Comparison of ENCODE assay signal across 9 cellular contexts in the genomic region with DNA sequence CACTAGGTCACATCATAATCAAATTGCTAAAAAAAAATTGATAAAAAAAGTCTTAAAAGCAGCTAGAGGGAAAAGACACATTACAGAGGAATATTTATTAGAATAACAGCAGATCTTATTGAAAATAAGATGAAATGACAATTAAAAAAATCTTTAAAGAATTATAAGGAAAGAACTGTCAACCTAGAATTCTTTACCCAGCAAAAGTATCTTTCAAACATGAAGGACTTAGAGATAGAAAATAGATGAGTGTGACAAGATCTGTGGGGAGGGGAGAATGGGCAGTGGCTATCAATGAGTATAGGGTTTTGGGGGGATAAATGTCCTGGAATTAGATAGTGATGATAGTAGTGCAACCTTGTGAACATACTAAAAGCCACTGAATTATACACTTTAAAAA.
"Had no signal": no experiment of that assay in that cellular context is flagged by ENCODE, and none has a peak within 500 bp of the region (broad histone marks: within the 10 kb centered on the region; RNA-seq: fewer than 3 reads in every experiment).

No MANE protein-coding gene starts in this region.

- DNase-seq: GM23248, GOT3, H7, KBM-7 had no signal

- H3K9me3 ChIP-seq: HAP-1 had no signal

- H3K4me2 ChIP-seq: KMS-11 had no signal

- FAIRE-seq: HTR-8/SVneo had no signal

- H3K27ac Mint-ChIP-seq: IgD-negative memory B cell had no signal

- H3K4me3 Mint-ChIP-seq: IgD-negative memory B cell had no signal

- H3K4me3 ChIP-seq: GM23248, HAP-1 had no signal

- H2AFZ ChIP-seq: GM23248 had no signal

- H3K27ac ChIP-seq: GM23248, KMS-11 had no signal

- H3K9ac ChIP-seq: GM23248, KMS-11 had no signal

- H3K4me1 ChIP-seq: HAP-1 had no signal

- ATAC-seq: HCT116 had no signal

- H3K27me3 Mint-ChIP-seq: IgD-negative memory B cell had no signal

- H3K36me3 ChIP-seq: HAP-1 had no signal
